In genomic region chr20:63652192-63652980, GRCh38 we compare ENCODE assay signal across 1 cellular context.
TF ChIP-seq lines count a peak whose summit lies in the region.

No MANE protein-coding gene starts in this region.

TF ChIP-seq in IMR-90, 13 proteins besides CTCF, POLR2A, EP300 and RAD21 (continued from another document):
- TF ChIP-seq NFE2L2 (IDR thresholded peaks at IDR 0.05; ENCODE audit: low read depth, low read length) (no peak), USF2 (IDR thresholded peaks at IDR 0.05; ENCODE audit: low read depth, low read length) (no peak), CHD1 (IDR thresholded peaks at IDR 0.05; ENCODE audit: low read depth, low read length) (no peak), FOS (IDR thresholded peaks at IDR 0.05; ENCODE audit: low read depth, low read length) (no peak), ELK1 (IDR thresholded peaks at IDR 0.05; ENCODE audit: borderline replicate concordance, low read depth, low read length) (no peak), CEBPB (IDR thresholded peaks at IDR 0.05; ENCODE audit: low read depth, low read length) (no peak), RCOR1 (IDR thresholded peaks at IDR 0.05; ENCODE audit: insufficient replicate concordance, low read length) (no peak), MAFK (IDR thresholded peaks at IDR 0.05; ENCODE audit: low read depth, low read length) (no peak), SMC3 (IDR thresholded peaks at IDR 0.05; ENCODE audit: low read depth, low read length) (no peak), MAZ (IDR thresholded peaks at IDR 0.05; ENCODE audit: borderline replicate concordance, low read depth, low read length) (no peak)
